13 cellular contexts compared by ENCODE assay signal in the genomic region with DNA sequence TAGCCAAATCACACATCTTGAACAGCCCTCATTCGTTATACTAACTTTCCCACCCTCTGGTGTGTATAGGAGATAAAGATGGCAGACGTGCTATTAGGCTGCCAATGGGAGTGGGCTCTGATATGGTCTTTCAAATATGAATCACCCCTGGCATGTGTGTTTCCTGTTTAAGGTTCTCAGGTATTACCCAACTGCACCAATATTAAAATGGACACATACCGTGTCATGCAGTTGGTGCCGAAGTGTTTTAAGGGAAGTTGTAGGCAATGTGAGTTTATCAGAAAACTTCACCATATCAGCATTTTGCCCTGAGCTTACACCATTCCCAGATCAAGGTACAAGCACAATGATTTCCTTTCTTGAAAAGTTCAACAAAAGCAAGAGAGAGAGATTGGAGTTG. TPM values are rescaled to one million over a fixed set of nuclear protein-coding genes. Genes with fewer than 3 reads are reported as not detected.
DNase-seq lines count a peak whose midpoint lies in the region; ATAC-seq and TF ChIP-seq lines count a peak whose summit lies in the region.
"Had no signal": no experiment of that assay in that cellular context is flagged by ENCODE, and none has a peak within 500 bp of the region (broad histone marks: within the 10 kb centered on the region; RNA-seq: fewer than 3 reads in every experiment).

No MANE protein-coding gene starts in this region.

- no peak for TF ChIP-seq CTCF in foreskin fibroblast (IDR thresholded peaks at IDR 0.05; ENCODE audit: low read depth, low read length)

- H3K9me3 Mint-ChIP-seq in activated CD4-positive, alpha-beta T cell treated with anti-CD3 and anti-CD28 coated beads, Interleukin-2, amount 10 ng/mL, durations not matched to agents 7 days and 5 days = no peaks in the 10 kb centered on the region
- H3K9me3 Mint-ChIP-seq in activated naive CD8-positive, alpha-beta T cell treated with anti-CD3 and anti-CD28 coated beads, Interleukin-2, amount 10 ng/mL, durations not matched to agents 7 days and 5 days = peaks cover 2% of the 10 kb centered on the region
- H3K9me3 Mint-ChIP-seq in stimulated activated effector memory CD8-positive, alpha-beta T cell treated with anti-CD3 and anti-CD28 coated beads, Interleukin-12 subunit alpha, Interleukin-12 subunit beta, amount 100 ng/mL, for 72 hours = no peaks in the 10 kb centered on the region
- H3K9me3 Mint-ChIP-seq: brain had no signal

- no peaks in the 10 kb centered on the region for H3K27me3 Mint-ChIP-seq in activated CD4-positive, alpha-beta T cell treated with anti-CD3 and anti-CD28 coated beads, Interleukin-2, amount 10 ng/mL, durations not matched to agents 7 days and 5 days
- no peaks in the 10 kb centered on the region for H3K27me3 Mint-ChIP-seq in activated naive CD8-positive, alpha-beta T cell treated with anti-CD3 and anti-CD28 coated beads, Interleukin-2, amount 10 ng/mL, durations not matched to agents 7 days and 5 days
- H3K27me3 Mint-ChIP-seq: brain had no signal

- POLR2A ChIA-PET in activated CD4-positive, alpha-beta T cell treated with anti-CD3 and anti-CD28 coated beads, Interleukin-2, amount 10 ng/mL, durations not matched to agents 7 days and 5 days (lab: Charles Lee) = no interaction called here
- POLR2A ChIA-PET in activated naive CD8-positive, alpha-beta T cell treated with anti-CD3 and anti-CD28 coated beads, Interleukin-2, amount 10 ng/mL, durations not matched to agents 7 days and 5 days (lab: Charles Lee) = no interaction called here

- H3K4me1 Mint-ChIP-seq in activated CD4-positive, alpha-beta T cell treated with anti-CD3 and anti-CD28 coated beads, Interleukin-2, amount 10 ng/mL, durations not matched to agents 7 days and 5 days = peaks cover 92% of the 10 kb centered on the region
- peaks cover 73% of the 10 kb centered on the region for H3K4me1 Mint-ChIP-seq in activated naive CD8-positive, alpha-beta T cell treated with anti-CD3 and anti-CD28 coated beads, Interleukin-2, amount 10 ng/mL, durations not matched to agents 7 days and 5 days
- H3K4me1 Mint-ChIP-seq in stimulated activated effector memory CD8-positive, alpha-beta T cell treated with anti-CD3 and anti-CD28 coated beads, Interleukin-12 subunit alpha, Interleukin-12 subunit beta, amount 100 ng/mL, for 72 hours = peaks cover 85% of the 10 kb centered on the region

- no peak for DNase-seq in activated CD4-positive, alpha-beta T cell treated with anti-CD3 and anti-CD28 coated beads, Interleukin-2, amount 10 ng/mL, durations not matched to agents 7 days and 5 days
- no peak for DNase-seq in activated CD4-positive, alpha-beta T cell treated with anti-CD3 and anti-CD28 coated beads for 48 hours
- DNase-seq in NOMO-1 (lab: John Stamatoyannopoulos, UW; ENCODE audit: unreplicated experiment in 2 of 2) (peak; percentile 49 to 79), NCI-H526 treated with DMSO at 0.1 percent for 48 hours (lab: John Stamatoyannopoulos, UW) (no peak), foreskin fibroblast (no peak)
- DNase-seq in activated naive CD8-positive, alpha-beta T cell treated with anti-CD3 and anti-CD28 coated beads, Interleukin-2, amount 10 ng/mL, durations not matched to agents 7 days and 5 days = no peak
- no peak for DNase-seq in stimulated activated effector memory CD8-positive, alpha-beta T cell treated with anti-CD3 and anti-CD28 coated beads, Interleukin-12 subunit alpha, Interleukin-12 subunit beta, amount 100 ng/mL, for 72 hours (ENCODE audit: low spot score in 2 of 2)
- DNase-seq: posterior cingulate gyrus, SIG-M5, spleen had no signal

- H3K27ac Mint-ChIP-seq in activated CD4-positive, alpha-beta T cell treated with anti-CD3 and anti-CD28 coated beads, Interleukin-2, amount 10 ng/mL, durations not matched to agents 7 days and 5 days = peak overlapping the region; percentile 33
- peak overlapping the region; percentile 38 for H3K27ac Mint-ChIP-seq in activated naive CD8-positive, alpha-beta T cell treated with anti-CD3 and anti-CD28 coated beads, Interleukin-2, amount 10 ng/mL, durations not matched to agents 7 days and 5 days
- peak overlapping the region; percentile 96 for H3K27ac Mint-ChIP-seq in stimulated activated effector memory CD8-positive, alpha-beta T cell treated with anti-CD3 and anti-CD28 coated beads, Interleukin-12 subunit alpha, Interleukin-12 subunit beta, amount 100 ng/mL, for 72 hours
- H3K27ac Mint-ChIP-seq: brain had no signal

- H3K4me3 ChIP-seq in foreskin fibroblast (ENCODE audit: low read depth in 1 of 2, low read length in 2 of 2) = no peak overlapping the region
- H3K4me3 ChIP-seq: spleen, thoracic aorta had no signal

- H3K4me3 Mint-ChIP-seq in activated CD4-positive, alpha-beta T cell treated with anti-CD3 and anti-CD28 coated beads, Interleukin-2, amount 10 ng/mL, durations not matched to agents 7 days and 5 days = no peak overlapping the region
- H3K4me3 Mint-ChIP-seq in activated naive CD8-positive, alpha-beta T cell treated with anti-CD3 and anti-CD28 coated beads, Interleukin-2, amount 10 ng/mL, durations not matched to agents 7 days and 5 days = peak overlapping the region; percentile 19
- peak overlapping the region; percentile 53 for H3K4me3 Mint-ChIP-seq in stimulated activated effector memory CD8-positive, alpha-beta T cell treated with anti-CD3 and anti-CD28 coated beads, Interleukin-12 subunit alpha, Interleukin-12 subunit beta, amount 100 ng/mL, for 72 hours
- H3K4me3 Mint-ChIP-seq: brain had no signal

- ATAC-seq in activated naive CD8-positive, alpha-beta T cell treated with anti-CD3 and anti-CD28 coated beads, Interleukin-2, amount 10 ng/mL, durations not matched to agents 7 days and 5 days (ENCODE audit: low read depth) = no peak
- no peak for ATAC-seq in stimulated activated effector memory CD8-positive, alpha-beta T cell treated with anti-CD3 and anti-CD28 coated beads, Interleukin-12 subunit alpha, Interleukin-12 subunit beta, amount 100 ng/mL, for 72 hours
- ATAC-seq in GM21381 (IDR thresholded peaks at IDR 0.05; ENCODE audit: unreplicated experiment) = no peak

- peaks cover 50% of the 10 kb centered on the region for H3K36me3 Mint-ChIP-seq in activated CD4-positive, alpha-beta T cell treated with anti-CD3 and anti-CD28 coated beads, Interleukin-2, amount 10 ng/mL, durations not matched to agents 7 days and 5 days (ENCODE audit: low read depth)
- peaks cover 42% of the 10 kb centered on the region for H3K36me3 Mint-ChIP-seq in activated naive CD8-positive, alpha-beta T cell treated with anti-CD3 and anti-CD28 coated beads, Interleukin-2, amount 10 ng/mL, durations not matched to agents 7 days and 5 days
- H3K36me3 Mint-ChIP-seq in stimulated activated effector memory CD8-positive, alpha-beta T cell treated with anti-CD3 and anti-CD28 coated beads, Interleukin-12 subunit alpha, Interleukin-12 subunit beta, amount 100 ng/mL, for 72 hours = peaks cover 7% of the 10 kb centered on the region

- CTCF ChIA-PET in activated CD4-positive, alpha-beta T cell treated with anti-CD3 and anti-CD28 coated beads, Interleukin-2, amount 10 ng/mL, durations not matched to agents 7 days and 5 days (lab: Charles Lee) = no interaction called here

RNA-seq across cellular contexts. Expression of a gene that starts 33.5 kb away (rescaled TPM):
- 10 to 100 TPM; 56.4 to 56.6 TPM for total RNA-seq in activated CD4-positive, alpha-beta T cell treated with anti-CD3 and anti-CD28 coated beads, Interleukin-2, amount 10 ng/mL, durations not matched to agents 7 days and 5 days
- total RNA-seq in activated naive CD8-positive, alpha-beta T cell treated with anti-CD3 and anti-CD28 coated beads, Interleukin-2, amount 10 ng/mL, durations not matched to agents 7 days and 5 days = 10 to 100 TPM; 64.9 to 72.9 TPM

Comparison
In these comparisons a context has a peak if more than half of its experiments do, and no peak if none do; other contexts are left out.
1. DNase-seq: peak in NOMO-1 (2 of 2); none in activated CD4-positive, alpha-beta T cell treated with anti-CD3 and anti-CD28 coated beads, Interleukin-2, amount 10 ng/mL, durations not matched to agents 7 days and 5 days (single experiment), activated CD4-positive, alpha-beta T cell treated with anti-CD3 and anti-CD28 coated beads for 48 hours (single experiment), activated naive CD8-positive, alpha-beta T cell treated with anti-CD3 and anti-CD28 coated beads, Interleukin-2, amount 10 ng/mL, durations not matched to agents 7 days and 5 days (single experiment), stimulated activated effector memory CD8-positive, alpha-beta T cell treated with anti-CD3 and anti-CD28 coated beads, Interleukin-12 subunit alpha, Interleukin-12 subunit beta, amount 100 ng/mL, for 72 hours (0 of 2), NCI-H526 treated with DMSO at 0.1 percent for 48 hours (single experiment) and foreskin fibroblast (0 of 2).
2. H3K27ac Mint-ChIP-seq: peak in every context shown above with its lines; median percentile 96 in stimulated activated effector memory CD8-positive, alpha-beta T cell treated with anti-CD3 and anti-CD28 coated beads, Interleukin-12 subunit alpha, Interleukin-12 subunit beta, amount 100 ng/mL, for 72 hours; 38 in activated naive CD8-positive, alpha-beta T cell treated with anti-CD3 and anti-CD28 coated beads, Interleukin-2, amount 10 ng/mL, durations not matched to agents 7 days and 5 days; 33 in activated CD4-positive, alpha-beta T cell treated with anti-CD3 and anti-CD28 coated beads, Interleukin-2, amount 10 ng/mL, durations not matched to agents 7 days and 5 days.